ENCODE assay signal across 1 cellular context in the genomic region with DNA sequence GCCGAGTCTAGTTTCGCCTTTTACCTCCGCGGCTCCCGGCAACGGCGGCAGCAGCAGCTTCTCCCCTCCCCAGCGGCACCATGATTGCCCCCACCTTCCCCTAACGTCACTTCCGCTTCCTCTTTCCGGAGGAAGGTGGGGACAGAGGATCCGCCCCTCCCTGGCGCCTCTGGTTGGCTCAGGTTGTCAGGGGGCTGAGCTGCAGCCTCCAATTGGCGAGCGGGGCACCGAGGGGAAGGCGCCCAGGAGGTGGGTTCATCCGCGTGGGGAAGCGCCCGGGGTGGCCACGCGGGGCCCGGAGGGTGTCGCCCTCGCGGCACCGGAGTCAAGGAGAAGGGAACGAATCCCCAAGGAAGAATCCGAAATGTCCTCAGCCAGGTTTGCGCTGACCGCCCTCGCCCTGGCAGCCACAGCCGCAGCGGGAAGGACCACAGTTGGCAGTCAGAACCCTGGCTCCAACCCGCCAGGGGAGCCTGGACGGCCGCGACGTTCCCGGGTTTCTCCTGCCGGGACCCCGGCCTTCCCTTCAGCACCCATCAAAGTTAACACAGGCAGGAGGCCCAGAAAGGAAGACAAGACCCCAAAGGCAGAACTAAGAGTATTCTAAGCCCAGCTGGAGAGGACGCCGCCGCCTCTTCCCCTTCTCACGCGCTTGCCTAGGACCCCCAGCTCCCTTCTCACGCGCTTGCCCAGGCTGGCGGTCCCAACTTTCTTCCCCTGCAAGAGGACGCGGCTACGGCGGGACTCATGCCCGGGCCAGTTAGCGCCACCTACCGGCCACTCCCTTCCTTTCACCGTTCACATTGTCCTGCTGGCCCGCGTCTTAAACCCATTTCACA.
A peak's percentile ranks its signal among the peaks of the same experiment; 100 is the strongest.
TF ChIP-seq lines count a peak whose summit lies in the region.

MTF1 (minus strand) TSS at position 86 of the 839 bp plus-strand sequence. CDS start 1,934 bp downstream, outside the sequence.

TF ChIP-seq in K562, 482 proteins besides CTCF, POLR2A, EP300 and RAD21 (continued from another document and continues in another):
- TF ChIP-seq, protein P1, sequence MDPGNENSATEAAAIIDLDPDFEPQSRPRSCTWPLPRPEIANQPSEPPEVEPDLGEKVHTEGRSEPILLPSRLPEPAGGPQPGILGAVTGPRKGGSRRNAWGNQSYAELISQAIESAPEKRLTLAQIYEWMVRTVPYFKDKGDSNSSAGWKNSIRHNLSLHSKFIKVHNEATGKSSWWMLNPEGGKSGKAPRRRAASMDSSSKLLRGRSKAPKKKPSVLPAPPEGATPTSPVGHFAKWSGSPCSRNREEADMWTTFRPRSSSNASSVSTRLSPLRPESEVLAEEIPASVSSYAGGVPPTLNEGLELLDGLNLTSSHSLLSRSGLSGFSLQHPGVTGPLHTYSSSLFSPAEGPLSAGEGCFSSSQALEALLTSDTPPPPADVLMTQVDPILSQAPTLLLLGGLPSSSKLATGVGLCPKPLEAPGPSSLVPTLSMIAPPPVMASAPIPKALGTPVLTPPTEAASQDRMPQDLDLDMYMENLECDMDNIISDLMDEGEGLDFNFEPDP (CRISPR knock-in tag; IDR thresholded peaks at IDR 0.05): no peak
- TF ChIP-seq TAF9B (IDR thresholded peaks at IDR 0.05; ENCODE audit: partially characterized antibody) (peak; percentile 68), EP400 (IDR thresholded peaks at IDR 0.05) (peak; percentile 96), FOXA1 (IDR thresholded peaks at IDR 0.05; ENCODE audit: borderline replicate concordance) (no peak), ZMIZ1 (IDR thresholded peaks at IDR 0.05; ENCODE audit: low read depth in 2 of 2, low read length in 2 of 2) (no peak), TCF7 (IDR thresholded peaks at IDR 0.05; ENCODE audit: borderline replicate concordance) (no peak), PTTG1 (tag; IDR thresholded peaks at IDR 0.05; ENCODE audit: low read depth) (no peak), SMAD4 (CRISPR knock-in tag; conservative IDR thresholded peaks at IDR 0.05) (peak; percentile 59), ZNF217 (CRISPR knock-in tag; IDR thresholded peaks at IDR 0.05) (no peak), POLR2AphosphoS5 (IDR thresholded peaks at IDR 0.05; ENCODE audit: control insufficient read depth, insufficient read depth, low read depth, low read length) (peak; percentile 47), RBM39 (optimal IDR thresholded peaks at IDR 0.05; ENCODE audit: low read depth, low read length) (no peak), CBFA2T2 (conservative IDR thresholded peaks at IDR 0.05) (no peak), SPI1 (IDR thresholded peaks at IDR 0.05; ENCODE audit: borderline replicate concordance, low read depth, low read length) (peak; percentile 96), ETV5 (CRISPR knock-in tag; IDR thresholded peaks at IDR 0.05; ENCODE audit: low read depth) (0 out of 2 replicates have a peak, but pooled peaks have one; percentile 17), CBX5 (IDR thresholded peaks at IDR 0.05; ENCODE audit: borderline replicate concordance, low read depth) (no peak), ZNF3 (CRISPR knock-in tag; IDR thresholded peaks at IDR 0.05) (peak; percentile 65; the same call in 1 of the 2 replicates), ZNF212 (CRISPR knock-in tag; IDR thresholded peaks at IDR 0.05) (no peak), ARNT (IDR thresholded peaks at IDR 0.05) (peak in 1 of 2 experiments; percentile 37; a peak in 1 of 4 replicates), HCFC1 (IDR thresholded peaks at IDR 0.05; ENCODE audit: low read depth, low read length) (peak; percentile 72), DPF2 (IDR thresholded peaks at IDR 0.05) (peak; percentile 42; the same call in 1 of the 2 replicates), ZNF165 (CRISPR knock-in tag; IDR thresholded peaks at IDR 0.05; ENCODE audit: borderline replicate concordance) (0 out of 2 replicates have a peak, but pooled peaks have one; percentile 48), DDX20 (tag; IDR thresholded peaks at IDR 0.05; ENCODE audit: low read depth) (no peak), L3MBTL2 (IDR thresholded peaks at IDR 0.05) (peak; percentile 89), FOS (IDR thresholded peaks at IDR 0.05; ENCODE audit: extremely low read depth, insufficient read length) (peak; percentile 81), HDAC1 (IDR thresholded peaks at IDR 0.05) (peak in 1 of 2 experiments; percentile 97; a peak in 2 of 4 replicates), CREB3 (tag; conservative IDR thresholded peaks at IDR 0.05; ENCODE audit: low read depth) (no peak), ELF2 (CRISPR knock-in tag; IDR thresholded peaks at IDR 0.05) (peak; percentile 66; the same call in 1 of the 2 replicates), SNRNP70 (optimal IDR thresholded peaks at IDR 0.05; ENCODE audit: low read depth, low read length) (no peak), SRSF1 (IDR thresholded peaks at IDR 0.05; ENCODE audit: low read depth, low read length) (no peak), POLR2G (IDR thresholded peaks at IDR 0.05; ENCODE audit: low read depth, low read length) (peak; percentile 99), ZBED1 (IDR thresholded peaks at IDR 0.05) (0 out of 2 replicates have a peak, but pooled peaks have one; percentile 61), CREB1 (IDR thresholded peaks at IDR 0.05) (peak; percentile 94), CREB1 (CRISPR knock-in tag; IDR thresholded peaks at IDR 0.05) (peak; percentile 98), MED1 (CRISPR knock-in tag; IDR thresholded peaks at IDR 0.05; ENCODE audit: borderline replicate concordance) (no peak), DMBX1 (CRISPR knock-in tag; IDR thresholded peaks at IDR 0.05; ENCODE audit: borderline replicate concordance) (peak; percentile 65; the same call in 1 of the 2 replicates), TRIM28 (IDR thresholded peaks at IDR 0.05) (0 out of 2 replicates have a peak, but pooled peaks have one; percentile 46), SAP30 (IDR thresholded peaks at IDR 0.05; ENCODE audit: borderline replicate concordance, insufficient read depth, low read depth, low read length, poor library complexity, severe bottlenecking) (peak; percentile 96), NRF1 (conservative IDR thresholded peaks at IDR 0.05 in 1 of 2, IDR thresholded peaks at IDR 0.05 in 1 of 2) (peak; percentile 83 to 86), OTX1 (CRISPR knock-in tag; IDR thresholded peaks at IDR 0.05) (peak; percentile 39; the same call in 1 of the 2 replicates), SMAD3 (CRISPR knock-in tag; conservative IDR thresholded peaks at IDR 0.05) (0 out of 2 replicates have a peak, but pooled peaks have one; percentile 61), KLF16 (IDR thresholded peaks at IDR 0.05) (peak; percentile 50; the same call in 1 of the 2 replicates), DIDO1 (tag; IDR thresholded peaks at IDR 0.05; ENCODE audit: low read depth) (peak; percentile 73), HNRNPL (IDR thresholded peaks at IDR 0.05; ENCODE audit: low read depth, low read length) (peak; percentile 85), ZNF133 (CRISPR knock-in tag; IDR thresholded peaks at IDR 0.05) (0 out of 2 replicates have a peak, but pooled peaks have one; percentile 7), ZNF766 (CRISPR knock-in tag; conservative IDR thresholded peaks at IDR 0.05) (no peak), GATAD2A (IDR thresholded peaks at IDR 0.05) (no peak), EHMT2 (IDR thresholded peaks at IDR 0.05) (no peak), ZNF696 (CRISPR knock-in tag; conservative IDR thresholded peaks at IDR 0.05) (no peak), RAD51 (IDR thresholded peaks at IDR 0.05; ENCODE audit: borderline replicate concordance, low read depth) (peak; percentile 32; the same call in 1 of the 2 replicates), ZNF644 (tag; IDR thresholded peaks at IDR 0.05; ENCODE audit: low read depth) (no peak)
- TF ChIP-seq, protein P2, sequence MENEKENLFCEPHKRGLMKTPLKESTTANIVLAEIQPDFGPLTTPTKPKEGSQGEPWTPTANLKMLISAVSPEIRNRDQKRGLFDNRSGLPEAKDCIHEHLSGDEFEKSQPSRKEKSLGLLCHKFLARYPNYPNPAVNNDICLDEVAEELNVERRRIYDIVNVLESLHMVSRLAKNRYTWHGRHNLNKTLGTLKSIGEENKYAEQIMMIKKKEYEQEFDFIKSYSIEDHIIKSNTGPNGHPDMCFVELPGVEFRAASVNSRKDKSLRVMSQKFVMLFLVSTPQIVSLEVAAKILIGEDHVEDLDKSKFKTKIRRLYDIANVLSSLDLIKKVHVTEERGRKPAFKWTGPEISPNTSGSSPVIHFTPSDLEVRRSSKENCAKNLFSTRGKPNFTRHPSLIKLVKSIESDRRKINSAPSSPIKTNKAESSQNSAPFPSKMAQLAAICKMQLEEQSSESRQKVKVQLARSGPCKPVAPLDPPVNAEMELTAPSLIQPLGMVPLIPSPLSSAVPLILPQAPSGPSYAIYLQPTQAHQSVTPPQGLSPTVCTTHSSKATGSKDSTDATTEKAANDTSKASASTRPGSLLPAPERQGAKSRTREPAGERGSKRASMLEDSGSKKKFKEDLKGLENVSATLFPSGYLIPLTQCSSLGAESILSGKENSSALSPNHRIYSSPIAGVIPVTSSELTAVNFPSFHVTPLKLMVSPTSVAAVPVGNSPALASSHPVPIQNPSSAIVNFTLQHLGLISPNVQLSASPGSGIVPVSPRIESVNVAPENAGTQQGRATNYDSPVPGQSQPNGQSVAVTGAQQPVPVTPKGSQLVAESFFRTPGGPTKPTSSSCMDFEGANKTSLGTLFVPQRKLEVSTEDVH (IDR thresholded peaks at IDR 0.05; ENCODE audit: low read depth, partially characterized antibody): peak; percentile 79
- TF ChIP-seq, protein P3, sequence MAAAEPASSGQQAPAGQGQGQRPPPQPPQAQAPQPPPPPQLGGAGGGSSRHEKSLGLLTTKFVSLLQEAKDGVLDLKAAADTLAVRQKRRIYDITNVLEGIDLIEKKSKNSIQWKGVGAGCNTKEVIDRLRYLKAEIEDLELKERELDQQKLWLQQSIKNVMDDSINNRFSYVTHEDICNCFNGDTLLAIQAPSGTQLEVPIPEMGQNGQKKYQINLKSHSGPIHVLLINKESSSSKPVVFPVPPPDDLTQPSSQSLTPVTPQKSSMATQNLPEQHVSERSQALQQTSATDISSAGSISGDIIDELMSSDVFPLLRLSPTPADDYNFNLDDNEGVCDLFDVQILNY (CRISPR knock-in tag; IDR thresholded peaks at IDR 0.05): peak; percentile 93; the same call in 1 of the 2 replicates
- TF ChIP-seq, protein P4, sequence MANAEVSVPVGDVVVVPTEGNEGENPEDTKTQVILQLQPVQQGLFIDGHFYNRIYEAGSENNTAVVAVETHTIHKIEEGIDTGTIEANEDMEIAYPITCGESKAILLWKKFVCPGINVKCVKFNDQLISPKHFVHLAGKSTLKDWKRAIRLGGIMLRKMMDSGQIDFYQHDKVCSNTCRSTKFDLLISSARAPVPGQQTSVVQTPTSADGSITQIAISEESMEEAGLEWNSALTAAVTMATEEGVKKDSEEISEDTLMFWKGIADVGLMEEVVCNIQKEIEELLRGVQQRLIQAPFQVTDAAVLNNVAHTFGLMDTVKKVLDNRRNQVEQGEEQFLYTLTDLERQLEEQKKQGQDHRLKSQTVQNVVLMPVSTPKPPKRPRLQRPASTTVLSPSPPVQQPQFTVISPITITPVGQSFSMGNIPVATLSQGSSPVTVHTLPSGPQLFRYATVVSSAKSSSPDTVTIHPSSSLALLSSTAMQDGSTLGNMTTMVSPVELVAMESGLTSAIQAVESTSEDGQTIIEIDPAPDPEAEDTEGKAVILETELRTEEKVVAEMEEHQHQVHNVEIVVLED (CRISPR knock-in tag; IDR thresholded peaks at IDR 0.05): no peak
- TF ChIP-seq, protein P5, sequence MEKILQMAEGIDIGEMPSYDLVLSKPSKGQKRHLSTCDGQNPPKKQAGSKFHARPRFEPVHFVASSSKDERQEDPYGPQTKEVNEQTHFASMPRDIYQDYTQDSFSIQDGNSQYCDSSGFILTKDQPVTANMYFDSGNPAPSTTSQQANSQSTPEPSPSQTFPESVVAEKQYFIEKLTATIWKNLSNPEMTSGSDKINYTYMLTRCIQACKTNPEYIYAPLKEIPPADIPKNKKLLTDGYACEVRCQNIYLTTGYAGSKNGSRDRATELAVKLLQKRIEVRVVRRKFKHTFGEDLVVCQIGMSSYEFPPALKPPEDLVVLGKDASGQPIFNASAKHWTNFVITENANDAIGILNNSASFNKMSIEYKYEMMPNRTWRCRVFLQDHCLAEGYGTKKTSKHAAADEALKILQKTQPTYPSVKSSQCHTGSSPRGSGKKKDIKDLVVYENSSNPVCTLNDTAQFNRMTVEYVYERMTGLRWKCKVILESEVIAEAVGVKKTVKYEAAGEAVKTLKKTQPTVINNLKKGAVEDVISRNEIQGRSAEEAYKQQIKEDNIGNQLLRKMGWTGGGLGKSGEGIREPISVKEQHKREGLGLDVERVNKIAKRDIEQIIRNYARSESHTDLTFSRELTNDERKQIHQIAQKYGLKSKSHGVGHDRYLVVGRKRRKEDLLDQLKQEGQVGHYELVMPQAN (IDR thresholded peaks at IDR 0.05; ENCODE audit: borderline replicate concordance): peak; percentile 98
- TF ChIP-seq, protein P6, sequence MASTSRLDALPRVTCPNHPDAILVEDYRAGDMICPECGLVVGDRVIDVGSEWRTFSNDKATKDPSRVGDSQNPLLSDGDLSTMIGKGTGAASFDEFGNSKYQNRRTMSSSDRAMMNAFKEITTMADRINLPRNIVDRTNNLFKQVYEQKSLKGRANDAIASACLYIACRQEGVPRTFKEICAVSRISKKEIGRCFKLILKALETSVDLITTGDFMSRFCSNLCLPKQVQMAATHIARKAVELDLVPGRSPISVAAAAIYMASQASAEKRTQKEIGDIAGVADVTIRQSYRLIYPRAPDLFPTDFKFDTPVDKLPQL (IDR thresholded peaks at IDR 0.05; ENCODE audit: extremely low read depth, insufficient read length): no peak
